Comparison of ENCODE assay signal across 23 cellular contexts in the genomic region with DNA sequence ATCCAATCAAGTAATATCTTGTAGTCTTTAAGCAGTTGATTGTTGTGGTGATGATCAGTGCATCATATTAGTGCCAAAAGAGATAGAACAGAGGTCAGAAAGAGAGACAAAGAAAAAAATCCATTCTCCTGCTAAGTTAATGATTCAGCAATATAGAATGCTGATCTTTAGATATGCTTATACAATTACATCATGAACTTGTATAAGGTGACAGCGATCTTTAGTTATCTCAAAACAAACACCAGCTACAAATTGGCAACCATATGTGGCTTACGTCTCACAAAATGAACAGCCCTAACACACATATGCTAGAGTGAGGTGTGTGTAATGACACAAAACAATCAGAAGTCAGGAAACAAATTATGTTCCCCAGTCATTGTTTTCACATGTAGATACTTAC. TPM values are rescaled to one million over a fixed set of nuclear protein-coding genes. Genes with fewer than 3 reads are reported as not detected.
"Had no signal": no experiment of that assay in that cellular context is flagged by ENCODE, and none has a peak within 500 bp of the region (broad histone marks: within the 10 kb centered on the region; RNA-seq: fewer than 3 reads in every experiment).

No MANE protein-coding gene starts in this region.

- ATAC-seq: heart left ventricle; naive thymus-derived CD4-positive, alpha-beta T cell; psoas muscle; right lobe of liver; stimulated activated memory B cell treated with anti-CD40 and anti-IgM and Interleukin-4, amounts not matched to agents 10 μg/mL and 1 μg/mL and 100 μg/mL, for 72 hours had no signal

- DNase-seq: effector CD4-positive, alpha-beta T cell; endodermal cell; foreskin melanocyte; heart left ventricle; hippocampal formation; naive thymus-derived CD4-positive, alpha-beta T cell; nephron progenitor cell; psoas muscle; retina; right lobe of liver; spleen; stimulated activated CD4-positive, alpha-beta T cell treated with anti-CD3 and anti-CD28 coated beads, Interleukin-15, amount 100 ng/mL, for 24 hours; stimulated activated CD4-positive, alpha-beta T cell treated with anti-CD3 and anti-CD28 coated beads, Interleukin-1b, Interleukin-23, amount 100 ng/mL, for 48 hours; stimulated activated CD4-positive, alpha-beta T cell treated with anti-CD3 and anti-CD28 coated beads, Interleukin-4, amount 100 ng/mL, for 24 hours; tibial artery; upper lobe of left lung had no signal

- H3K9me3 ChIP-seq: heart left ventricle, psoas muscle, right lobe of liver, spleen, tibial artery, upper lobe of left lung, vagina had no signal

- H3K36me3 Mint-ChIP-seq: naive thymus-derived CD4-positive, alpha-beta T cell; stimulated activated memory B cell treated with anti-CD40 and anti-IgM and Interleukin-4, amounts not matched to agents 10 μg/mL and 1 μg/mL and 100 μg/mL, for 72 hours had no signal

- H3K9me3 Mint-ChIP-seq: endodermal cell; stimulated activated memory B cell treated with anti-CD40 and anti-IgM and Interleukin-4, amounts not matched to agents 10 μg/mL and 1 μg/mL and 100 μg/mL, for 72 hours had no signal

- H3K9ac ChIP-seq: parathyroid adenoma had no signal

- H3K27ac Mint-ChIP-seq: endodermal cell; naive thymus-derived CD4-positive, alpha-beta T cell; nephron progenitor cell; stimulated activated memory B cell treated with anti-CD40 and anti-IgM and Interleukin-4, amounts not matched to agents 10 μg/mL and 1 μg/mL and 100 μg/mL, for 72 hours; stimulated activated naive CD8-positive, alpha-beta T cell treated with anti-CD3 and anti-CD28 coated beads, Interleukin-15, Interleukin-2, amounts not matched to agents 100 ng/mL and 50 ng/mL, for 24 hours had no signal

- H3K27ac ChIP-seq: heart left ventricle, parathyroid adenoma, psoas muscle, right lobe of liver, spleen, tibial artery, upper lobe of left lung, vagina had no signal

- FAIRE-seq: endothelial cell of umbilical vein had no signal

- H3K4me3 ChIP-seq: heart left ventricle, psoas muscle, right lobe of liver, spleen, tibial artery, upper lobe of left lung, vagina had no signal

- H3K79me2 ChIP-seq: parathyroid adenoma had no signal

- H3K36me3 ChIP-seq: heart left ventricle, right lobe of liver, spleen, tibial artery, upper lobe of left lung, vagina had no signal

- H3K27me3 ChIP-seq: heart left ventricle, right lobe of liver, spleen, tibial artery, upper lobe of left lung, vagina had no signal

- H3K4me1 ChIP-seq: heart left ventricle, parathyroid adenoma, psoas muscle, right lobe of liver, spleen, tibial artery, upper lobe of left lung, vagina had no signal

- H3K4me3 Mint-ChIP-seq: endodermal cell; naive thymus-derived CD4-positive, alpha-beta T cell; nephron progenitor cell; stimulated activated memory B cell treated with anti-CD40 and anti-IgM and Interleukin-4, amounts not matched to agents 10 μg/mL and 1 μg/mL and 100 μg/mL, for 72 hours; stimulated activated naive CD8-positive, alpha-beta T cell treated with anti-CD3 and anti-CD28 coated beads, Interleukin-15, Interleukin-2, amounts not matched to agents 100 ng/mL and 50 ng/mL, for 24 hours had no signal

- H3K27me3 Mint-ChIP-seq: naive thymus-derived CD4-positive, alpha-beta T cell; stimulated activated memory B cell treated with anti-CD40 and anti-IgM and Interleukin-4, amounts not matched to agents 10 μg/mL and 1 μg/mL and 100 μg/mL, for 72 hours; stimulated activated naive CD8-positive, alpha-beta T cell treated with anti-CD3 and anti-CD28 coated beads, Interleukin-15, Interleukin-2, amounts not matched to agents 100 ng/mL and 50 ng/mL, for 24 hours had no signal

- H2AFZ ChIP-seq: parathyroid adenoma had no signal

- H3K4me1 Mint-ChIP-seq: naive thymus-derived CD4-positive, alpha-beta T cell; stimulated activated memory B cell treated with anti-CD40 and anti-IgM and Interleukin-4, amounts not matched to agents 10 μg/mL and 1 μg/mL and 100 μg/mL, for 72 hours had no signal

RNA-seq across cellular contexts. Expression of a gene that starts 12.5 kb away (rescaled TPM):
- total RNA-seq: dermis microvascular lymphatic vessel endothelial cell; endothelial cell of umbilical vein; lung microvascular endothelial cell; naive thymus-derived CD4-positive, alpha-beta T cell had no signal
- polyA plus RNA-seq: endothelial cell of umbilical vein; naive thymus-derived CD4-positive, alpha-beta T cell had no signal
